ENCODE assay signal across 25 cellular contexts in the genomic region with DNA sequence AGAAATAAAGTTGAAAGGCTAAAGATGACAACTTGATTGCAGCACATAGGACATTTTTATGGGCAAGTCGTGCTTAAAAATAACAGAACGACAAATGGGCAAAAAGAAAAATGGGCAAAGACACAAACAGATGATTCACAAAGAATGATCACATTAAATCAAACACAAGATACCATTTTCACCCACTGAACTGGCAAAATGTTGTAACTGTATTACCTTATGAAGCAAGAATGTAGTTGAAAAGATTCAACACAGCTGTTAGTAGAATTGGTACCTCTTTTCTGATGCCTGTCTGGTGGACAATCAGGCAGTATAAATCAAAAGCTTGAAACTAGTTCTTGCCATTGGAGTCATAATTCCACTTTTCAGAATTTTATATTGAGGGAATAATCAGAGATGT.
A peak's percentile ranks its signal among the peaks of the same experiment; 100 is the strongest.
DNase-seq lines count a peak whose midpoint lies in the region; TF ChIP-seq lines count a peak whose summit lies in the region.
"Had no signal": no experiment of that assay in that cellular context is flagged by ENCODE, and none has a peak within 500 bp of the region (broad histone marks: within the 10 kb centered on the region; RNA-seq: fewer than 3 reads in every experiment).

No MANE protein-coding gene starts in this region.

- H3K4me3 Mint-ChIP-seq in HFFc6: no peak overlapping the region
- H3K4me3 Mint-ChIP-seq: activated CD8-positive, alpha-beta T cell treated with anti-CD3 and anti-CD28 coated beads for 36 hours; activated naive CD4-positive, alpha-beta T cell treated with anti-CD3 and anti-CD28 coated beads, Interleukin-2, amount 50 U/mL, for 24 hours; GM23338; nephron progenitor cell; T-helper 1 cell treated with Interleukin-12 subunit alpha and Interleukin-12 subunit beta and Interleukin-4 antibody, amounts not matched to agents 30 μg/mL and 1 μg/mL, for 36 hours had no signal

- no peak overlapping the region for H3K4me3 ChIP-seq in AG10803 (ENCODE audit: low read length)
- H3K4me3 ChIP-seq: BLaER1, GM23338, K562, lower lobe of right lung, pancreas, smooth muscle cell, tibial artery had no signal

- H3K4me1 Mint-ChIP-seq in HFFc6 (ENCODE audit: low read depth): no peaks in the 10 kb centered on the region
- H3K4me1 Mint-ChIP-seq: activated naive CD4-positive, alpha-beta T cell treated with anti-CD3 and anti-CD28 coated beads, Interleukin-2, amount 50 U/mL, for 24 hours; nephron progenitor cell had no signal

- TF ChIP-seq CTCF in AG10803 (conservative IDR thresholded peaks at IDR 0.05; ENCODE audit: low read length) (no peak), HFFc6 (IDR thresholded peaks at IDR 0.05) (no peak)

- H3K9me3 Mint-ChIP-seq in HFFc6: no peaks in the 10 kb centered on the region
- H3K9me3 Mint-ChIP-seq: activated CD8-positive, alpha-beta T cell treated with anti-CD3 and anti-CD28 coated beads for 36 hours; activated naive CD4-positive, alpha-beta T cell treated with anti-CD3 and anti-CD28 coated beads, Interleukin-2, amount 50 U/mL, for 24 hours; activated T-helper 2 cell treated with anti-CD3 and anti-CD28 coated beads, Interferon-gamma antibody, Interleukin-2, Interleukin-4, amounts not matched to agents 10 μg/mL and 5 μg/mL and 100 μg/mL, durations not matched to agents 14 hours and 24 hours and 36 hours; GM23338; T-helper 1 cell treated with Interleukin-12 subunit alpha and Interleukin-12 subunit beta and Interleukin-4 antibody, amounts not matched to agents 30 μg/mL and 1 μg/mL, for 36 hours had no signal

- DNase-seq in AG10803 (ENCODE audit: low read depth) (peak; percentile 52), HFFc6 (peak; percentile 18), amniotic epithelial cell (ENCODE audit: low read depth) (peak; percentile 22), glomerular visceral epithelial cell (ENCODE audit: extremely low spot score) (peak; percentile 3), NCI-H1092 (lab: John Stamatoyannopoulos, UW) (no peak), 8988T (no peak), Kasumi-1 (lab: John Stamatoyannopoulos, UW) (no peak)
- DNase-seq in stimulated activated CD4-positive, alpha-beta T cell treated with anti-CD3 and anti-CD28 coated beads, Interleukin-12 subunit alpha, Interleukin-12 subunit beta, amount 100 ng/mL, for 4 hours: no peak
- DNase-seq: activated CD8-positive, alpha-beta T cell treated with anti-CD3 and anti-CD28 coated beads for 36 hours; aorta; caudate nucleus; lower lobe of right lung; NCI-H1436 treated with DMSO at 0.1 percent for 48 hours; nephron progenitor cell; pancreas; retina; stimulated activated CD4-positive, alpha-beta T cell treated with anti-CD3 and anti-CD28 coated beads, Interleukin-2, amount 100 ng/mL, for 24 hours; tibial artery had no signal

- no peaks in the 10 kb centered on the region for H3K36me3 Mint-ChIP-seq in HFFc6 (ENCODE audit: low read depth)
- H3K36me3 Mint-ChIP-seq: activated naive CD4-positive, alpha-beta T cell treated with anti-CD3 and anti-CD28 coated beads, Interleukin-2, amount 50 U/mL, for 24 hours had no signal

- no peak overlapping the region for H3K27ac Mint-ChIP-seq in HFFc6
- H3K27ac Mint-ChIP-seq: activated CD8-positive, alpha-beta T cell treated with anti-CD3 and anti-CD28 coated beads for 36 hours; activated naive CD4-positive, alpha-beta T cell treated with anti-CD3 and anti-CD28 coated beads, Interleukin-2, amount 50 U/mL, for 24 hours; activated T-helper 2 cell treated with anti-CD3 and anti-CD28 coated beads, Interferon-gamma antibody, Interleukin-2, Interleukin-4, amounts not matched to agents 10 μg/mL and 5 μg/mL and 100 μg/mL, durations not matched to agents 14 hours and 24 hours and 36 hours; GM23338; nephron progenitor cell; T-helper 1 cell treated with Interleukin-12 subunit alpha and Interleukin-12 subunit beta and Interleukin-4 antibody, amounts not matched to agents 30 μg/mL and 1 μg/mL, for 36 hours had no signal

- H3K27me3 Mint-ChIP-seq in HFFc6 (ENCODE audit: insufficient read depth): peaks cover 13% of the 10 kb centered on the region
- H3K27me3 Mint-ChIP-seq: activated CD8-positive, alpha-beta T cell treated with anti-CD3 and anti-CD28 coated beads for 36 hours had no signal

Comparison
In these comparisons a context has a peak if more than half of its experiments do, and no peak if none do; other contexts are left out.
1. DNase-seq: peak in AG10803 (single experiment), HFFc6 (single experiment), amniotic epithelial cell (single experiment) and glomerular visceral epithelial cell (single experiment); none in NCI-H1092 (single experiment), stimulated activated CD4-positive, alpha-beta T cell treated with anti-CD3 and anti-CD28 coated beads, Interleukin-12 subunit alpha, Interleukin-12 subunit beta, amount 100 ng/mL, for 4 hours (single experiment), 8988T (single experiment) and Kasumi-1 (0 of 2).